ENCODE assay signal across 17 cellular contexts in genomic region chr2:86280191-86280667, GRCh38. TPM values are rescaled to one million over a fixed set of nuclear protein-coding genes. Genes with fewer than 3 reads are reported as not detected.
A peak's percentile ranks its signal among the peaks of the same experiment; 100 is the strongest.
DNase-seq lines count a peak whose midpoint lies in the region; ATAC-seq and TF ChIP-seq lines count a peak whose summit lies in the region.
"Had no signal": no experiment of that assay in that cellular context is flagged by ENCODE, and none has a peak within 500 bp of the region (broad histone marks: within the 10 kb centered on the region; RNA-seq: fewer than 3 reads in every experiment).

No MANE protein-coding gene starts in this region.

- H3K4me3 ChIP-seq in esophagus muscularis mucosa: no peak overlapping the region
- H3K4me3 ChIP-seq in stomach smooth muscle (ENCODE audit: low read length in 2 of 2): peak overlapping the region; percentile 3 to 18
- H3K4me3 ChIP-seq: thoracic aorta had no signal

- no peak overlapping the region for H3K9ac ChIP-seq in stomach smooth muscle (ENCODE audit: low read length in 2 of 2)
- H3K9ac ChIP-seq: parathyroid adenoma had no signal

- TF ChIP-seq POLR2A in esophagus muscularis mucosa (IDR thresholded peaks at IDR 0.05; ENCODE audit: low read depth): no peak

- TF ChIP-seq CTCF in esophagus muscularis mucosa (IDR thresholded peaks at IDR 0.05): no peak
- no peak for TF ChIP-seq CTCF in mesothelial cell of epicardium (IDR thresholded peaks at IDR 0.05; ENCODE audit: unreplicated experiment)

- peak overlapping the region; percentile 67 for H3K27ac Mint-ChIP-seq in mesothelial cell of epicardium
- H3K27ac Mint-ChIP-seq: activated T-helper 1 cell treated with anti-CD3 and anti-CD28 coated beads, Interleukin-12 subunit alpha, Interleukin-12 subunit beta, Interleukin-2, Interleukin-4 antibody, amounts not matched to agents 30 ng/mL and 10 ng/mL and 1 ng/mL, durations not matched to agents 14 hours and 24 hours and 36 hours had no signal

- no peaks in the 10 kb centered on the region for H3K9me3 ChIP-seq in esophagus muscularis mucosa
- H3K9me3 ChIP-seq in stomach smooth muscle (ENCODE audit: control insufficient read depth in 2 of 2, low read length in 2 of 2): no peaks in the 10 kb centered on the region
- H3K9me3 ChIP-seq: thoracic aorta had no signal

- H3K27me3 Mint-ChIP-seq in mesothelial cell of epicardium (ENCODE audit: low read depth): peaks cover 21% of the 10 kb centered on the region

- no peaks in the 10 kb centered on the region for H3K36me3 Mint-ChIP-seq in mesothelial cell of epicardium

- no peak overlapping the region for H3K4me3 Mint-ChIP-seq in mesothelial cell of epicardium
- H3K4me3 Mint-ChIP-seq: activated T-helper 1 cell treated with anti-CD3 and anti-CD28 coated beads, Interleukin-12 subunit alpha, Interleukin-12 subunit beta, Interleukin-2, Interleukin-4 antibody, amounts not matched to agents 30 ng/mL and 10 ng/mL and 1 ng/mL, durations not matched to agents 14 hours and 24 hours and 36 hours had no signal

- WGBS in esophagus muscularis mucosa: 24% methylated on average over 5 of the region's 5 CpGs

- H3K9me3 Mint-ChIP-seq in mesothelial cell of epicardium: no peaks in the 10 kb centered on the region

- peak; percentile 63 for DNase-seq in NCI-H1694 treated with DMSO at 0.1 percent for 48 hours (lab: John Stamatoyannopoulos, UW)
- DNase-seq in esophagus muscularis mucosa (ENCODE audit: extremely low spot score): peak; percentile 92
- DNase-seq in mesothelial cell of epicardium (ENCODE audit: low spot score in 2 of 2, unreplicated experiment in 2 of 2): no peak
- DNase-seq in H4 (ENCODE audit: low spot score): no peak
- DNase-seq in activated naive CD4-positive, alpha-beta T cell (lab: John Stamatoyannopoulos, UW): no peak
- DNase-seq: activated CD4-positive, alpha-beta T cell treated with anti-CD3 and anti-CD28 coated beads, Interleukin-2, amount 50 U/mL, for 48 hours; C1 segment of cervical spinal cord; DMS79 treated with DMSO at 0.1 percent for 48 hours; glutamatergic neuron; NCI-H1417 treated with DMSO at 0.1 percent for 48 hours; OCI-M1 had no signal

- intact Hi-C loops in esophagus muscularis mucosa (cut with DNase I): no loop called here

- ATAC-seq in HG03039 (IDR thresholded peaks at IDR 0.05; ENCODE audit: unreplicated experiment): no peak

- no peak for TF ChIP-seq EP300 in esophagus muscularis mucosa (IDR thresholded peaks at IDR 0.05)

- H3K36me3 ChIP-seq in esophagus muscularis mucosa (peaks cover 0 to 11% (median 0%) of the 10 kb centered on the region in 4 donors), stomach smooth muscle (ENCODE audit: control insufficient read depth in 2 of 2, insufficient read depth in 2 of 2, low read length in 2 of 2) (peaks cover 0 to 7% of the 10 kb centered on the region in 2 donors)
- H3K36me3 ChIP-seq: thoracic aorta had no signal

- H3K4me1 ChIP-seq in esophagus muscularis mucosa (peaks cover 49 to 82% (median 67%) of the 10 kb centered on the region in 4 donors), stomach smooth muscle (ENCODE audit: control insufficient read depth, insufficient read depth, low read length) (peaks cover 70% of the 10 kb centered on the region)

- peaks cover 29% of the 10 kb centered on the region for H3K4me1 Mint-ChIP-seq in mesothelial cell of epicardium

- H3K27me3 ChIP-seq in esophagus muscularis mucosa (no peaks in the 10 kb centered on the region), stomach smooth muscle (ENCODE audit: control insufficient read depth in 1 of 2, insufficient read depth in 2 of 2, low read length in 2 of 2) (no peaks in the 10 kb centered on the region)

- peak overlapping the region; percentile 80 to 89 (median 83) for H3K27ac ChIP-seq in esophagus muscularis mucosa (replicated peaks in 1 of 4)
- peak overlapping the region; percentile 68 for H3K27ac ChIP-seq in stomach smooth muscle (ENCODE audit: low read length)
- H3K27ac ChIP-seq: parathyroid adenoma, thoracic aorta had no signal

RNA-seq across cellular contexts. Expression of gene REEP1, which starts 57.2 kb away (rescaled TPM):
- 10 to 100 TPM; 46.1 to 95.1 (median 74.9) TPM for total RNA-seq in esophagus muscularis mucosa
- total RNA-seq in mesothelial cell of epicardium: 1.1 to 1.9 TPM (median 1.8 TPM) in 3 replicates
- total RNA-seq in H4 (2014; rRNA removed; shearing (Covaris generic)): 1.6 and 1.8 TPM in 2 replicates
- total RNA-seq: NCI-H460 had no signal

Comparison
In these comparisons a context has a peak if more than half of its experiments do, and no peak if none do; other contexts are left out.
1. DNase-seq: peak in NCI-H1694 treated with DMSO at 0.1 percent for 48 hours (single experiment) and esophagus muscularis mucosa (single experiment); none in mesothelial cell of epicardium (0 of 2), H4 (single experiment) and activated naive CD4-positive, alpha-beta T cell (0 of 4).
2. H3K4me3 ChIP-seq: peak in stomach smooth muscle (2 of 2); none in esophagus muscularis mucosa (0 of 4).
3. RNA of gene REEP1, which starts 57.2 kb away (total RNA-seq): 46.1 to 95.1 TPM in esophagus muscularis mucosa; 1.1 to 1.9 TPM in mesothelial cell of epicardium and 1.6 to 1.8 TPM in H4; every median in the first group is over 10 times any median in the second.